In genomic region chr12:105444050-105444808, GRCh38 we compare ENCODE assay signal across 3 cellular contexts.
TF ChIP-seq lines count a peak whose summit lies in the region.

No MANE protein-coding gene starts in this region.

TF ChIP-seq in A549, 52 proteins besides CTCF, POLR2A, EP300 and RAD21:
- TF ChIP-seq ESRRA (IDR thresholded peaks at IDR 0.05; ENCODE audit: borderline replicate concordance, low read length) (0 out of 2 replicates have a peak, but pooled peaks have one; percentile 31), GATA3 (IDR thresholded peaks at IDR 0.05; ENCODE audit: borderline replicate concordance) (peak; percentile 52; the same call in 1 of the 2 replicates), CEBPB (IDR thresholded peaks at IDR 0.05) (no peak), SREBF2 (IDR thresholded peaks at IDR 0.05) (no peak), MAX (IDR thresholded peaks at IDR 0.05) (peak; percentile 56)

TF ChIP-seq in HEK293, 187 proteins besides CTCF, POLR2A, EP300 and RAD21 (continued from another document):
- TF ChIP-seq ZNF148 (tag by site-specific recombination; IDR thresholded peaks at IDR 0.05; ENCODE audit: borderline replicate concordance), result no peak
- TF ChIP-seq SP2 (tag by site-specific recombination; IDR thresholded peaks at IDR 0.05), result no peak
- no peak for TF ChIP-seq ZNF830 (tag by site-specific recombination; IDR thresholded peaks at IDR 0.05; ENCODE audit: low read depth)
- no peak for TF ChIP-seq ZNF664 (tag by site-specific recombination; IDR thresholded peaks at IDR 0.05)
- peak; percentile 12; the same call in 1 of the 2 replicates for TF ChIP-seq ZBTB44 (tag by site-specific recombination; IDR thresholded peaks at IDR 0.05)
- TF ChIP-seq ZNF133 (tag by site-specific recombination; IDR thresholded peaks at IDR 0.05), result peak; percentile 60
- peak; percentile 75 for TF ChIP-seq GLIS1 (tag by site-specific recombination; IDR thresholded peaks at IDR 0.05)
- TF ChIP-seq SCRT2 (tag by site-specific recombination; IDR thresholded peaks at IDR 0.05), result 0 out of 2 replicates have a peak, but pooled peaks have one; percentile 29
TF ChIP-seq in HEK293: peak in this region for 4.

TF ChIP-seq in K562, 482 proteins besides CTCF, POLR2A, EP300 and RAD21 (continued from another document):
- no peak for TF ChIP-seq ZFX (CRISPR knock-in tag; IDR thresholded peaks at IDR 0.05)
- no peak for TF ChIP-seq CSDE1 (IDR thresholded peaks at IDR 0.05)
